20 cellular contexts compared by ENCODE assay signal in genomic region chrX:50881028-50881427, GRCh38. TPM values are rescaled to one million over a fixed set of nuclear protein-coding genes. Genes with fewer than 3 reads are reported as not detected.
DNase-seq lines count a peak whose midpoint lies in the region; ATAC-seq, FAIRE-seq and TF ChIP-seq lines count a peak whose summit lies in the region.
"Had no signal": no experiment of that assay in that cellular context is flagged by ENCODE, and none has a peak within 500 bp of the region (broad histone marks: within the 10 kb centered on the region; RNA-seq: fewer than 3 reads in every experiment).

No MANE protein-coding gene starts in this region.

- CTCF ChIA-PET in PC-3 (lab: Charles Lee), result no interaction called here

- no peak overlapping the region for H2BK15ac ChIP-seq in neuronal stem cell (ENCODE audit: low read length)

- H3K14ac ChIP-seq in neuronal stem cell (ENCODE audit: low read length), result no peak overlapping the region

- FAIRE-seq in bronchial epithelial cell (lab: Jason Lieb, UNC), result no peak
- FAIRE-seq: GM12878, RCC 7860 had no signal

- no peak overlapping the region for H3K4ac ChIP-seq in neuronal stem cell (ENCODE audit: low read length)

- H3K27me3 ChIP-seq in PC-3 (ENCODE audit: low read length), result no peaks in the 10 kb centered on the region
- no peaks in the 10 kb centered on the region for H3K27me3 ChIP-seq in bronchial epithelial cell (ENCODE audit: control insufficient read depth, insufficient read depth, low read length)
- H3K27me3 ChIP-seq in neuronal stem cell (ENCODE audit: control insufficient read depth in 3 of 3, insufficient read depth in 3 of 3, low read depth in 1 of 3, low read length in 3 of 3), result no peaks in the 10 kb centered on the region

- H3K27ac Mint-ChIP-seq in activated naive CD4-positive, alpha-beta T cell treated with anti-CD3 and anti-CD28 coated beads, Interleukin-2, amount 50 U/mL, for 72 hours, result no peak overlapping the region
- H3K27ac Mint-ChIP-seq: GM23338 had no signal

- H3K4me3 ChIP-seq in PC-3 (ENCODE audit: low read length), result no peak overlapping the region
- no peak overlapping the region for H3K4me3 ChIP-seq in bronchial epithelial cell (ENCODE audit: low read depth, low read length)
- no peak overlapping the region for H3K4me3 ChIP-seq in neuronal stem cell (ENCODE audit: low read length in 2 of 2)
- H3K4me3 ChIP-seq: GM12878, GM23338 had no signal

- H3K18ac ChIP-seq in neuronal stem cell (ENCODE audit: low read length), result no peak overlapping the region

- H3K36me3 Mint-ChIP-seq in activated naive CD4-positive, alpha-beta T cell treated with anti-CD3 and anti-CD28 coated beads, Interleukin-2, amount 50 U/mL, for 72 hours, result no peaks in the 10 kb centered on the region

- intact Hi-C loops in PC-3 (cut with micrococcal nuclease), result no loop called here

- H3K9me2 ChIP-seq in PC-3 (replicated peaks; ENCODE audit: low read length), result no peaks in the 10 kb centered on the region

- no peak overlapping the region for H3K23ac ChIP-seq in neuronal stem cell (ENCODE audit: low read depth, low read length, poor library complexity)

- H3K79me2 ChIP-seq in PC-3 (ENCODE audit: low read length), result no peaks in the 10 kb centered on the region

- no peak overlapping the region for H4K8ac ChIP-seq in neuronal stem cell (ENCODE audit: low read depth, low read length)

- H3K9me3 ChIP-seq in PC-3 (ENCODE audit: low read length) (no peaks in the 10 kb centered on the region), neuronal stem cell (replicated peaks in 1 of 2; ENCODE audit: control insufficient read depth in 2 of 2, insufficient read depth in 1 of 2, low read depth in 1 of 2, low read length in 2 of 2) (no peaks in the 10 kb centered on the region)

- no peak overlapping the region for H2BK12ac ChIP-seq in neuronal stem cell (ENCODE audit: low read length)

- TF ChIP-seq CTCF in PC-3 (conservative IDR thresholded peaks at IDR 0.05; ENCODE audit: low read depth, low read length) (no peak), bronchial epithelial cell (IDR thresholded peaks at IDR 0.05; ENCODE audit: insufficient read depth, low read length, severe bottlenecking) (no peak)

- H3F3A ChIP-seq in PC-3 (ENCODE audit: low read length, unreplicated experiment), result no peaks in the 10 kb centered on the region

- H2AFZ ChIP-seq in PC-3 (ENCODE audit: low read length) (no peak overlapping the region), neuronal stem cell (ENCODE audit: low read length) (no peak overlapping the region)
- H2AFZ ChIP-seq: GM23338 had no signal

- no peaks in the 10 kb centered on the region for H4K20me1 ChIP-seq in PC-3 (ENCODE audit: low read length)

- peak; percentile 60 to 78 for ATAC-seq in activated naive CD4-positive, alpha-beta T cell treated with anti-CD3 and anti-CD28 coated beads, Interleukin-2, amount 50 U/mL, for 72 hours
- no peak for ATAC-seq in PC-3
- ATAC-seq: GM12878, GM23338 had no signal

- H3K9ac ChIP-seq in PC-3 (ENCODE audit: low read length), result no peak overlapping the region
- H3K9ac ChIP-seq in neuronal stem cell (ENCODE audit: low read depth, low read length, poor library complexity), result no peak overlapping the region

- no peak overlapping the region for H3K27ac ChIP-seq in PC-3 (ENCODE audit: low read length)
- H3K27ac ChIP-seq in neuronal stem cell (replicated peaks; ENCODE audit: low read length), result no peak overlapping the region
- H3K27ac ChIP-seq: C4-2B had no signal

- no peaks in the 10 kb centered on the region for H3K79me1 ChIP-seq in neuronal stem cell (ENCODE audit: low read depth, low read length)

- BruUV-seq in PC-3 (replicated peaks; lab: Mats Ljungman, UMichigan), result no TSS peak

- POLR2A ChIA-PET in PC-3 (lab: Charles Lee; ENCODE audit: unreplicated experiment), result no interaction called here

- H4K91ac ChIP-seq in neuronal stem cell (ENCODE audit: low read depth, low read length, poor library complexity), result no peak overlapping the region

- H3K4me1 ChIP-seq in PC-3 (ENCODE audit: insufficient read depth, low read length) (no peaks in the 10 kb centered on the region), neuronal stem cell (ENCODE audit: control insufficient read depth in 2 of 2, insufficient read depth in 1 of 2, low read depth in 1 of 2, low read length in 2 of 2) (no peaks in the 10 kb centered on the region)

- H3K9me3 Mint-ChIP-seq in activated naive CD4-positive, alpha-beta T cell treated with anti-CD3 and anti-CD28 coated beads, Interleukin-2, amount 50 U/mL, for 72 hours, result peaks cover 0 to 3% of the 10 kb centered on the region in 2 donors
- H3K9me3 Mint-ChIP-seq: GM23338 had no signal

- no peak overlapping the region for H2AK5ac ChIP-seq in neuronal stem cell (ENCODE audit: low read depth, low read length)

- no peak overlapping the region for H3K4me2 ChIP-seq in PC-3 (ENCODE audit: low read length)
- H3K4me2 ChIP-seq in neuronal stem cell (ENCODE audit: insufficient read depth, low read length, poor library complexity, severe bottlenecking), result no peak overlapping the region
- H3K4me2 ChIP-seq: GM23338 had no signal

- no peak overlapping the region for H2BK5ac ChIP-seq in neuronal stem cell (ENCODE audit: low read length)

- no peak overlapping the region for H2BK120ac ChIP-seq in neuronal stem cell (ENCODE audit: low read depth, low read length)

- peak in 1 of 2 donors; percentile 2 for DNase-seq in activated naive CD4-positive, alpha-beta T cell treated with anti-CD3 and anti-CD28 coated beads, Interleukin-2, amount 50 U/mL, for 72 hours (ENCODE audit: low spot score in 2 of 2)
- DNase-seq in activated naive CD4-positive, alpha-beta T cell treated with Interleukin-2 at 50 U/mL for 16 hours, result no peak
- peak; percentile 18 for DNase-seq in PC-3
- peak; percentile 92 for DNase-seq in bronchial epithelial cell (ENCODE audit: low read depth)
- DNase-seq in renal cortical epithelial cell (ENCODE audit: low read depth), result peak; percentile 60
- no peak for DNase-seq in neuronal stem cell (ENCODE audit: low spot score)
- no peak for DNase-seq in H4 (ENCODE audit: low spot score)
- DNase-seq: DMS 273 treated with DMSO at 0.1 percent for 48 hours, GDM1, KBM-7, NCI-H1436 treated with DMSO at 0.1 percent for 48 hours, NCI-H2081, NCI-H510A, NCI-H82, SHP77 treated with DMSO at 0.1 percent for 48 hours had no signal

- H3K36me3 ChIP-seq in PC-3 (ENCODE audit: low read depth, low read length) (no peaks in the 10 kb centered on the region), bronchial epithelial cell (ENCODE audit: control insufficient read depth, insufficient read depth, low read length) (no peaks in the 10 kb centered on the region), neuronal stem cell (replicated peaks in 1 of 2; ENCODE audit: control insufficient read depth in 2 of 2, insufficient read depth in 2 of 2, low read length in 2 of 2) (no peaks in the 10 kb centered on the region)

RNA-seq across cellular contexts. Expression of gene BMP15, which starts 29.5 kb away (rescaled TPM):
- total RNA-seq in activated naive CD4-positive, alpha-beta T cell treated with anti-CD3 and anti-CD28 coated beads, Interleukin-2, amount 50 U/mL, for 72 hours, result not detected
- total RNA-seq in PC-3 (2014; rRNA removed) (not detected in 2 replicates), bronchial epithelial cell (not detected in 2 replicates), renal cortical epithelial cell (not detected in 2 replicates)
- polyA plus RNA-seq in neuronal stem cell (2013, experiment 1 of 2), result not detected
- polyA plus RNA-seq in neuronal stem cell (2013, experiment 2 of 2), result not detected
- total RNA-seq in H4 (2014; rRNA removed; shearing (Covaris generic)), result not detected in 2 replicates
- total RNA-seq: A673, GM12878, GM23338 had no signal
- polyA plus RNA-seq: GM12878, GM23338 had no signal

Comparison
In these comparisons a context has a peak if more than half of its experiments do, and no peak if none do; other contexts are left out.
1. DNase-seq: peak in PC-3 (single experiment), bronchial epithelial cell (single experiment) and renal cortical epithelial cell (single experiment); none in activated naive CD4-positive, alpha-beta T cell treated with Interleukin-2 at 50 U/mL for 16 hours (single experiment), neuronal stem cell (single experiment) and H4 (single experiment).